ENCODE assay signal across 1 cellular context in the genomic region with DNA sequence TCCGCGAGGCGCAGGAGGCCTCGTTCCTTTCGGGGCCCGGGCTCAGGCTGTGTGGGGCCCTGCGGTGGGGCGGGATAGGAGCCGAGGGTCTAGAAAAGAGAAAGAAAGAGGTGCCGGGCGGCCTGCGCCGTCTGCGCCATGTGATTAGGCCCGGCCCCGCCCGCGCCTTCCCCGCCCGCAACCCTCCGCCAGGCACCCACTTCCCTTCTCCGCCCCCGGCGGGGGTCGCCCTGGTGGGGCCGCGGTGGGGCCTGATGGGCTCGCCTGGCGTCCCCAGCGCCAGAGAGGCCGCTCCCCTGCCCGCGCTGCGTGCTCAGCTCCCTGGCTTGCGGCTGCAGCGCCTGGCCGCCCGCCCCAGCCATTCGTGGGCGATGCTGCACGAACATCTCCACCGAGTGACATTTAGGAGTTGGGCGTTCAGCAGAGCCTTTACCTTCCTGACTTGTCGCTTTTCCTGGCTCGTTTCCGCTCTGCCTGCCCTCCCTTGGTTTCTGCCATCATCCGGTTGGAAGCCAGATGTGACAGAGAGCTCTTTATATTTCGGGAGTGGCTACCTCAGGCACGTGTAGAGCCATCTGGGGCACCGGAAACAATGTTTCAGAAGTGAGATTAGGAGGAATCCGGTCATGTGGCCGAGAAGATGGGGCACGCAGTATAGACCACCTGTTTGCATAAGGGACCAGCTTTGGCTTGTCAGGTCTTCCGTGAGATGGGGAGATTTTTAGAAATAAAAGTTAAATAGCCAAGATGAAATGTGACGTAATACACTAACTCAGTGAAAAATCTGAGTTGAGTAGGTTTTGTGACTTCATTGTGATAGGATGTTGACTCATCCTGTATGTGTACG.
A peak's percentile ranks its signal among the peaks of the same experiment; 100 is the strongest.
TF ChIP-seq lines count a peak whose summit lies in the region.

No MANE protein-coding gene starts in this region.

TF ChIP-seq in HepG2, 621 proteins besides CTCF, POLR2A, EP300 and RAD21 (continued from another document and continues in another):
- TF ChIP-seq, protein P1, sequence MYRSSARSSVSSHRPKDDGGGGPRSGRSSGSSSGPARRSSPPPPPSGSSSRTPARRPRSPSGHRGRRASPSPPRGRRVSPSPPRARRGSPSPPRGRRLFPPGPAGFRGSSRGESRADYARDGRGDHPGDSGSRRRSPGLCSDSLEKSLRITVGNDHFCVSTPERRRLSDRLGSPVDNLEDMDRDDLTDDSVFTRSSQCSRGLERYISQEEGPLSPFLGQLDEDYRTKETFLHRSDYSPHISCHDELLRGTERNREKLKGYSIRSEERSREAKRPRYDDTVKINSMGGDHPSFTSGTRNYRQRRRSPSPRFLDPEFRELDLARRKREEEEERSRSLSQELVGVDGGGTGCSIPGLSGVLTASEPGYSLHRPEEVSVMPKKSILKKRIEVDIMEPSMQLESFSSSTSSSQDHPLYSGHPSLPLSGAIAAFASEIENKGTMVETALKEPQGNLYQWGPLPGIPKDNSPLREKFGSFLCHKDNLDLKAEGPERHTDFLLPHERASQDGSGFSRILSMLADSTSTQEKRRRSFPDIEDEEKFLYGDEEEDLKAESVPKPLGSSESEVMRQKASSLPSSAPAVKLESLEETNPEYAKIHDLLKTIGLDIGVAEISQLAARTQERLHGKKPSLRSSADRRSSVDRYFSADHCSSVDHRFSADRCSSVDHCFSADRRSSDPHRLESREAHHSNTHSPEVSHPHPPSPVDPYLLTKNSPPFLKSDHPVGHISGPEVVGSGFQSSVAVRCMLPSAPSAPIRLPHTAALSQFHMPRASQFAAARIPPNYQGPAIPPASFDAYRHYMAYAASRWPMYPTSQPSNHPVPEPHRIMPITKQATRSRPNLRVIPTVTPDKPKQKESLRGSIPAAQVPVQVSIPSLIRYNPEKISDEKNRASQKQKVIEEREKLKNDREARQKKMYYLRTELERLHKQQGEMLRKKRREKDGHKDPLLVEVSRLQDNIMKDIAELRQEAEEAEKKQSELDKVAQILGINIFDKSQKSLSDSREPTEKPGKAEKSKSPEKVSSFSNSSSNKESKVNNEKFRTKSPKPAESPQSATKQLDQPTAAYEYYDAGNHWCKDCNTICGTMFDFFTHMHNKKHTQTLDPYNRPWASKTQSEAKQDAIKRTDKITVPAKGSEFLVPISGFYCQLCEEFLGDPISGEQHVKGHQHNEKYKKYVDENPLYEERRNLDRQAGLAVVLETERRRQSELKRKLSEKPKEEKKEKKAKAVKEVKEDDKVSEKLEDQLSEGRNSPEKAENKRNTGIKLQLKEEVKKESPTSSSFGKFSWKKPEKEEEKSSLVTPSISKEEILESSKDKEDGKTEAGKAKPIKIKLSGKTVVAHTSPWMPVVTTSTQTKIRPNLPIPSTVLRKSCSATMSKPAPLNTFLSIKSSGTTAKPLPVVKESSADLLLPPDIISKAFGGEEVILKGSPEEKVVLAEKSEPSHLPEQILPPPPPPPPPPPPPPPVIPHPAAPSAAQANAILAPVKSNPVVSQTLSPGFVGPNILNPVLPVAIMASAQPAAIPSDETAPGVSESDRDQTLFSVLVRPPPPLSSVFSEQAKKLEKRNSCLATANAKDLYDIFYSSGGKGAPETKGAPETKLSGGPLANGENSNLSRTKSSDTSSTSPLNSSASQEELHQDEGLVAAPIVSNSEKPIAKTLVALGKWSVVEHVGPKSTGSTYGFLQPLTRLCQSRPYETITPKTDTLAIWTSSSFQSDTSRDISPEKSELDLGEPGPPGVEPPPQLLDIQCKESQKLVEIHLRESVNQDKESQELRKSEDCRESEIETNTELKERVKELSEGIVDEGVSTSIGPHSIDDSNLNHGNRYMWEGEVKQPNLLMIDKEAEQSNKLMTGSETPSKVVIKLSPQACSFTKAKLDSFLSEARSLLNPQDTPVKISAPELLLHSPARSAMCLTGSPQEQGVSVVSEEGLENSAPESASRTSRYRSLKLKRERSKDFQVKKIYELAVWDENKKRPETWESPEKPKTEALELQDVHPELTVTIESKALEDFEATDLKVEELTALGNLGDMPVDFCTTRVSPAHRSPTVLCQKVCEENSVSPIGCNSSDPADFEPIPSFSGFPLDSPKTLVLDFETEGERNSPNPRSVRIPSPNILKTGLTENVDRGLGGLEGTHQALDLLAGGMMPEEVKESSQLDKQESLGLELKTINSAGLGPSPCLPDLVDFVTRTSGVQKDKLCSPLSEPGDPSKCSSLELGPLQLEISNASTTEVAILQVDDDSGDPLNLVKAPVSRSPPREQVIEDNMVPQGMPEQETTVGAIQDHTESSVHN (CRISPR knock-in tag; IDR thresholded peaks at IDR 0.05) = peak; percentile 71; the same call in 1 of the 2 replicates
- TF ChIP-seq ZNF235 (CRISPR knock-in tag; IDR thresholded peaks at IDR 0.05; ENCODE audit: borderline replicate concordance) (0 out of 2 replicates have a peak, but pooled peaks have one; percentile 37), TAF15 (IDR thresholded peaks at IDR 0.05; ENCODE audit: low read depth, low read length, poor library complexity, severe bottlenecking) (peak; percentile 54), ZHX2 (IDR thresholded peaks at IDR 0.05; ENCODE audit: low read depth) (peak; percentile 44; the same call in 1 of the 2 replicates), ZHX2 (CRISPR knock-in tag; IDR thresholded peaks at IDR 0.05; ENCODE audit: borderline replicate concordance) (peak; percentile 36; the same call in 1 of the 2 replicates), ZNF781 (CRISPR knock-in tag; IDR thresholded peaks at IDR 0.05; ENCODE audit: borderline replicate concordance, not compliant biosample characterization) (no peak), RBM22 (optimal IDR thresholded peaks at IDR 0.05; ENCODE audit: low read length) (no peak), ZSCAN9 (CRISPR knock-in tag; IDR thresholded peaks at IDR 0.05; ENCODE audit: borderline replicate concordance) (no peak; the same call in 1 of the 2 replicates), ZNF740 (CRISPR knock-in tag; IDR thresholded peaks at IDR 0.05) (no peak; the same call in 1 of the 2 replicates), ZNF614 (CRISPR knock-in tag; IDR thresholded peaks at IDR 0.05; ENCODE audit: borderline replicate concordance) (no peak; the same call in 1 of the 2 replicates), DR1 (CRISPR knock-in tag; IDR thresholded peaks at IDR 0.05) (peak; percentile 58; the same call in 1 of the 2 replicates), ZBTB21 (CRISPR knock-in tag; IDR thresholded peaks at IDR 0.05) (peak; percentile 94), GFI1 (CRISPR knock-in tag; IDR thresholded peaks at IDR 0.05; ENCODE audit: borderline replicate concordance) (no peak; the same call in 1 of the 2 replicates), NFATC3 (CRISPR knock-in tag; IDR thresholded peaks at IDR 0.05) (no peak)
- TF ChIP-seq, protein P2, sequence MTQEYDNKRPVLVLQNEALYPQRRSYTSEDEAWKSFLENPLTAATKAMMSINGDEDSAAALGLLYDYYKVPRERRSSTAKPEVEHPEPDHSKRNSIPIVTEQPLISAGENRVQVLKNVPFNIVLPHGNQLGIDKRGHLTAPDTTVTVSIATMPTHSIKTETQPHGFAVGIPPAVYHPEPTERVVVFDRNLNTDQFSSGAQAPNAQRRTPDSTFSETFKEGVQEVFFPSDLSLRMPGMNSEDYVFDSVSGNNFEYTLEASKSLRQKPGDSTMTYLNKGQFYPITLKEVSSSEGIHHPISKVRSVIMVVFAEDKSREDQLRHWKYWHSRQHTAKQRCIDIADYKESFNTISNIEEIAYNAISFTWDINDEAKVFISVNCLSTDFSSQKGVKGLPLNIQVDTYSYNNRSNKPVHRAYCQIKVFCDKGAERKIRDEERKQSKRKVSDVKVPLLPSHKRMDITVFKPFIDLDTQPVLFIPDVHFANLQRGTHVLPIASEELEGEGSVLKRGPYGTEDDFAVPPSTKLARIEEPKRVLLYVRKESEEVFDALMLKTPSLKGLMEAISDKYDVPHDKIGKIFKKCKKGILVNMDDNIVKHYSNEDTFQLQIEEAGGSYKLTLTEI (CRISPR knock-in tag; conservative IDR thresholded peaks at IDR 0.05) = no peak
- TF ChIP-seq, protein P3, sequence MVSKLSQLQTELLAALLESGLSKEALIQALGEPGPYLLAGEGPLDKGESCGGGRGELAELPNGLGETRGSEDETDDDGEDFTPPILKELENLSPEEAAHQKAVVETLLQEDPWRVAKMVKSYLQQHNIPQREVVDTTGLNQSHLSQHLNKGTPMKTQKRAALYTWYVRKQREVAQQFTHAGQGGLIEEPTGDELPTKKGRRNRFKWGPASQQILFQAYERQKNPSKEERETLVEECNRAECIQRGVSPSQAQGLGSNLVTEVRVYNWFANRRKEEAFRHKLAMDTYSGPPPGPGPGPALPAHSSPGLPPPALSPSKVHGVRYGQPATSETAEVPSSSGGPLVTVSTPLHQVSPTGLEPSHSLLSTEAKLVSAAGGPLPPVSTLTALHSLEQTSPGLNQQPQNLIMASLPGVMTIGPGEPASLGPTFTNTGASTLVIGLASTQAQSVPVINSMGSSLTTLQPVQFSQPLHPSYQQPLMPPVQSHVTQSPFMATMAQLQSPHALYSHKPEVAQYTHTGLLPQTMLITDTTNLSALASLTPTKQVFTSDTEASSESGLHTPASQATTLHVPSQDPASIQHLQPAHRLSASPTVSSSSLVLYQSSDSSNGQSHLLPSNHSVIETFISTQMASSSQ (IDR thresholded peaks at IDR 0.05; ENCODE audit: low read depth) = no peak
- TF ChIP-seq, protein P3 (CRISPR knock-in tag; IDR thresholded peaks at IDR 0.05; ENCODE audit: borderline replicate concordance) = 0 out of 2 replicates have a peak, but pooled peaks have one; percentile 38
- TF ChIP-seq, protein P4, sequence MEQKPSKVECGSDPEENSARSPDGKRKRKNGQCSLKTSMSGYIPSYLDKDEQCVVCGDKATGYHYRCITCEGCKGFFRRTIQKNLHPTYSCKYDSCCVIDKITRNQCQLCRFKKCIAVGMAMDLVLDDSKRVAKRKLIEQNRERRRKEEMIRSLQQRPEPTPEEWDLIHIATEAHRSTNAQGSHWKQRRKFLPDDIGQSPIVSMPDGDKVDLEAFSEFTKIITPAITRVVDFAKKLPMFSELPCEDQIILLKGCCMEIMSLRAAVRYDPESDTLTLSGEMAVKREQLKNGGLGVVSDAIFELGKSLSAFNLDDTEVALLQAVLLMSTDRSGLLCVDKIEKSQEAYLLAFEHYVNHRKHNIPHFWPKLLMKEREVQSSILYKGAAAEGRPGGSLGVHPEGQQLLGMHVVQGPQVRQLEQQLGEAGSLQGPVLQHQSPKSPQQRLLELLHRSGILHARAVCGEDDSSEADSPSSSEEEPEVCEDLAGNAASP (CRISPR knock-in tag; IDR thresholded peaks at IDR 0.05; ENCODE audit: borderline replicate concordance) = peak; percentile 28; the same call in 1 of the 2 replicates
- TF ChIP-seq, protein P5, sequence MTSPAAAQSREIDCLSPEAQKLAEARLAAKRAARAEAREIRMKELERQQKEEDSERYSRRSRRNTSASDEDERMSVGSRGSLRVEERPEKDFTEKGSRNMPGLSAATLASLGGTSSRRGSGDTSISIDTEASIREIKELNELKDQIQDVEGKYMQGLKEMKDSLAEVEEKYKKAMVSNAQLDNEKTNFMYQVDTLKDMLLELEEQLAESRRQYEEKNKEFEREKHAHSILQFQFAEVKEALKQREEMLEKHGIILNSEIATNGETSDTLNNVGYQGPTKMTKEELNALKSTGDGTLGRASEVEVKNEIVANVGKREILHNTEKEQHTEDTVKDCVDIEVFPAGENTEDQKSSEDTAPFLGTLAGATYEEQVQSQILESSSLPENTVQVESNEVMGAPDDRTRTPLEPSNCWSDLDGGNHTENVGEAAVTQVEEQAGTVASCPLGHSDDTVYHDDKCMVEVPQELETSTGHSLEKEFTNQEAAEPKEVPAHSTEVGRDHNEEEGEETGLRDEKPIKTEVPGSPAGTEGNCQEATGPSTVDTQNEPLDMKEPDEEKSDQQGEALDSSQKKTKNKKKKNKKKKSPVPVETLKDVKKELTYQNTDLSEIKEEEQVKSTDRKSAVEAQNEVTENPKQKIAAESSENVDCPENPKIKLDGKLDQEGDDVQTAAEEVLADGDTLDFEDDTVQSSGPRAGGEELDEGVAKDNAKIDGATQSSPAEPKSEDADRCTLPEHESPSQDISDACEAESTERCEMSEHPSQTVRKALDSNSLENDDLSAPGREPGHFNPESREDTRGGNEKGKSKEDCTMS (CRISPR knock-in tag; conservative IDR thresholded peaks at IDR 0.05) = no peak
